In genomic region chr7:20033621-20034200, GRCh38 we compare ENCODE assay signal across 16 cellular contexts.
DNase-seq lines count a peak whose midpoint lies in the region; ATAC-seq and TF ChIP-seq lines count a peak whose summit lies in the region.
"Had no signal": no experiment of that assay in that cellular context is flagged by ENCODE, and none has a peak within 500 bp of the region (broad histone marks: within the 10 kb centered on the region; RNA-seq: fewer than 3 reads in every experiment).

No MANE protein-coding gene starts in this region.

- ATAC-seq in GM18858 (IDR thresholded peaks at IDR 0.05; ENCODE audit: unreplicated experiment) (no peak), heart left ventricle (no peak)
- ATAC-seq: activated naive CD8-positive, alpha-beta T cell treated with anti-CD3 and anti-CD28 coated beads, Interleukin-2, amount 50 U/mL, for 24 hours; Right ventricle myocardium inferior; stimulated activated naive CD8-positive, alpha-beta T cell treated with anti-CD3 and anti-CD28 coated beads, Interleukin-15, Interleukin-2, amounts not matched to agents 100 U/mL and 50 U/mL, for 24 hours had no signal

- H3K4me1 ChIP-seq in BE2C (no peaks in the 10 kb centered on the region), heart left ventricle (peaks cover 0 to 7% (median 0%) of the 10 kb centered on the region in 12 donors)

- H3K27me3 Mint-ChIP-seq in nephron (ENCODE audit: low read depth), result no peaks in the 10 kb centered on the region
- H3K27me3 Mint-ChIP-seq: activated naive CD8-positive, alpha-beta T cell treated with anti-CD3 and anti-CD28 coated beads, Interleukin-2, amount 50 U/mL, for 24 hours had no signal

- H3K9me3 Mint-ChIP-seq in nephron, result no peaks in the 10 kb centered on the region
- H3K9me3 Mint-ChIP-seq: activated naive CD8-positive, alpha-beta T cell treated with anti-CD3 and anti-CD28 coated beads, Interleukin-2, amount 50 U/mL, for 24 hours had no signal

- H3K27me3 ChIP-seq in BJ (ENCODE audit: control insufficient read depth, insufficient read depth, low read length) (no peaks in the 10 kb centered on the region), BE2C (peaks cover 2% of the 10 kb centered on the region), heart left ventricle (no peaks in the 10 kb centered on the region)

- peaks cover 29% of the 10 kb centered on the region for H3K4me1 Mint-ChIP-seq in nephron
- H3K4me1 Mint-ChIP-seq: CD8-positive, alpha-beta memory T cell had no signal

- POLR2A ChIA-PET in BJ (lab: Charles Lee), result interaction anchor here (0.6 to 0.7 kb wide), 2 partner anchors 197 to 280 kb away, joined by 3 to 4 read pairs; no protein-coding TSS in a partner anchor

- CTCF ChIA-PET in BJ (lab: Yijun Ruan, JAX), result interaction anchor here (0.6 to 1.4 kb wide), 2 partner anchors 50 to 211 kb away, joined by 3 to 4 read pairs; no protein-coding TSS in a partner anchor

- no peak for TF ChIP-seq POLR2A in heart left ventricle (IDR thresholded peaks at IDR 0.05)

- H3K36me3 ChIP-seq in BJ (ENCODE audit: control insufficient read depth, insufficient read depth, low read length) (no peaks in the 10 kb centered on the region), BE2C (no peaks in the 10 kb centered on the region), heart left ventricle (no peaks in the 10 kb centered on the region)

- no peak for TF ChIP-seq CTCF in BJ (IDR thresholded peaks at IDR 0.05; ENCODE audit: insufficient read depth, low read depth, low read length)
- TF ChIP-seq CTCF in epithelial cell of esophagus (IDR thresholded peaks at IDR 0.05; ENCODE audit: insufficient read depth, low read depth, low read length, missing control alignments), result no peak
- no peak for TF ChIP-seq CTCF in nephron (IDR thresholded peaks at IDR 0.05; ENCODE audit: unreplicated experiment in 3 of 3)
- TF ChIP-seq CTCF in BE2C (IDR thresholded peaks at IDR 0.05; ENCODE audit: low read depth, low read length), result no peak
- TF ChIP-seq CTCF in heart left ventricle (IDR thresholded peaks at IDR 0.05), result no peak

- peak; percentile 68 for DNase-seq in BJ (ENCODE audit: low read depth)
- DNase-seq in NOMO-1 (lab: John Stamatoyannopoulos, UW; ENCODE audit: unreplicated experiment in 2 of 2), result peak; percentile 55 to 90
- peak; percentile 10 for DNase-seq in epithelial cell of esophagus (ENCODE audit: low read depth)
- DNase-seq in BE2C, result no peak
- no peak for DNase-seq in heart left ventricle
- DNase-seq in NCI-H524 (lab: John Stamatoyannopoulos, UW), result no peak
- DNase-seq: activated CD8-positive, alpha-beta memory T cell treated with anti-CD3 and anti-CD28 coated beads, Interleukin-2, amount 50 U/mL, for 4 hours; activated naive CD8-positive, alpha-beta T cell treated with anti-CD3 and anti-CD28 coated beads, Interleukin-2, amount 50 U/mL, for 24 hours; CD8-positive, alpha-beta memory T cell; effector CD4-positive, alpha-beta T cell; NCI-H446; stimulated activated CD4-positive, alpha-beta T cell treated with anti-CD3 and anti-CD28 coated beads, Interleukin-4, amount 100 ng/mL, for 24 hours; stimulated activated naive CD8-positive, alpha-beta T cell treated with anti-CD3 and anti-CD28 coated beads, Interleukin-15, Interleukin-2, amounts not matched to agents 100 U/mL and 50 U/mL, for 24 hours had no signal

- H3K4me3 Mint-ChIP-seq in nephron, result no peak overlapping the region
- H3K4me3 Mint-ChIP-seq: activated naive CD8-positive, alpha-beta T cell treated with anti-CD3 and anti-CD28 coated beads, Interleukin-2, amount 50 U/mL, for 24 hours; CD8-positive, alpha-beta memory T cell had no signal

- no peaks in the 10 kb centered on the region for H3K9me3 ChIP-seq in BE2C
- no peaks in the 10 kb centered on the region for H3K9me3 ChIP-seq in heart left ventricle

- WGBS in heart left ventricle, 4 donors, result 75 to 77% (median 76%) methylated on average over 4 of the region's 4 CpGs

- H3K36me3 Mint-ChIP-seq in nephron (ENCODE audit: low read depth), result no peaks in the 10 kb centered on the region
- H3K36me3 Mint-ChIP-seq: CD8-positive, alpha-beta memory T cell had no signal

- H3K4me3 ChIP-seq in BJ (ENCODE audit: low read depth, low read length) (no peak overlapping the region), epithelial cell of esophagus (ENCODE audit: low read length) (no peak overlapping the region), BE2C (ENCODE audit: low read depth, low read length) (no peak overlapping the region), heart left ventricle (no peak overlapping the region)

- H3K27ac Mint-ChIP-seq in nephron, result peak overlapping the region; percentile 4 to 54 (median 39)
- H3K27ac Mint-ChIP-seq: activated naive CD8-positive, alpha-beta T cell treated with anti-CD3 and anti-CD28 coated beads, Interleukin-2, amount 50 U/mL, for 24 hours; CD8-positive, alpha-beta memory T cell had no signal

- intact Hi-C loops in heart left ventricle (cut with DNase I), result no loop called here

- peak overlapping the region in 1 of 12 donors; percentile 53 for H3K27ac ChIP-seq in heart left ventricle

Comparison
In these comparisons a context has a peak if more than half of its experiments do, and no peak if none do; other contexts are left out.
1. DNase-seq: peak in BJ (single experiment), NOMO-1 (2 of 2) and epithelial cell of esophagus (single experiment); none in BE2C (single experiment), heart left ventricle (0 of 5) and NCI-H524 (0 of 2).